8 cellular contexts compared by ENCODE assay signal in the genomic region with DNA sequence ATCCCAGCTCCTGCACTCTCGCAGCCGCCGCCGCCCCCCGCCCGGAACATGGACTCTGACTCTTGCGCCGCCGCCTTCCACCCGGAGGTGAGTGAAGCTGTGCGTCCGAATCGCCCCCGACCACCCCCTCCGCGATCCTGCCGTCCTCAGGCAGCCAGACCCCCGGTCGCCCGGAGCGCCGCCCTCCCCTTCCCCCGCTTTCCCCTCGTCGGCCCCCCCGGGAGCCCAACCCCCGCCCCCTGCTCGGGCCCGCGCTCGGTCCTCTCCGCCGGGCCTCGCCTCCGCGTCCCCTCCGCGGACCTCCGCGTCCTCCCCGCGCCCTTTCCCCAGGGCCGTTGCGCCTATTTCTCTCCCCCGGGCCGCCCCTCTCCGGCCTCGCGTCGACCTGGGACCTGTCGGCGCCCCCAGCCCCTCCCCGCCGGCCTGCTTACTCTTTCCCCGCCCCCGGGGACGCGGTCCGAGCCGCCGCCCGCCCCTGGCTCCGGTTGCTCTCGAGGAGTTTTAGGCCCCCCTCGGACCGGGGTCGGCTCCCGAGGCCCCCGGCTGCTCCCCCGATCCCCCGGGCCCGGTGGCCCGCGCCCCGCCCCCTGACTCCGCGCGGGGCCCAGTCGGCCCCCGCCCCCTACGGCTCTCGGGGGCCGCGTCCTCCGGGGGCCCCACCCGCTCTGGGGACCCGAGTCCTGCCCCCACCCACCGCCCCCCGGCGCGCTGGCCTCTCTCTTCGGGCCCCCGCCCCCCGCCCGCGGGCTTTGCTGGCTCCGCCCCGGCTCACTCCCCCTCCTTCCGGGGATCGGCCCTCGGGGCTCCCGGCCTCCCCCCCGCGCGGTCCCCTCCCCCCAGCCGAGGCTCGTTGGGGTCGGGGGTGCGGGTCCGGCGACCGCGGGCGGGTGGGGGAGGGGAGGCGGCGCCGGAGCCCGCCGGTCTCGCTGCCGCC. TPM values are rescaled to one million over a fixed set of nuclear protein-coding genes. Genes with fewer than 3 reads are reported as not detected.
DNase-seq lines count a peak whose midpoint lies in the region; ATAC-seq and TF ChIP-seq lines count a peak whose summit lies in the region.

No MANE protein-coding gene starts in this region.

- H3K4me1 Mint-ChIP-seq in activated T-helper 2 cell treated with anti-CD3 and anti-CD28 coated beads, Interferon-gamma antibody, Interleukin-2, Interleukin-4, amounts not matched to agents 10 μg/mL and 5 μg/mL and 100 μg/mL, durations not matched to agents 14 hours and 24 hours and 36 hours (ENCODE audit: low read depth), result peaks cover 14% of the 10 kb centered on the region

- H3K27me3 Mint-ChIP-seq in activated T-helper 2 cell treated with anti-CD3 and anti-CD28 coated beads, Interferon-gamma antibody, Interleukin-2, Interleukin-4, amounts not matched to agents 10 μg/mL and 5 μg/mL and 100 μg/mL, durations not matched to agents 14 hours and 24 hours and 36 hours (ENCODE audit: low read depth), result peaks cover 5% of the 10 kb centered on the region

- H2AFZ ChIP-seq in neural cell (ENCODE audit: low read depth, low read length), result no peak overlapping the region

- no peaks in the 10 kb centered on the region for H3K9me3 Mint-ChIP-seq in activated T-helper 2 cell treated with anti-CD3 and anti-CD28 coated beads, Interferon-gamma antibody, Interleukin-2, Interleukin-4, amounts not matched to agents 10 μg/mL and 5 μg/mL and 100 μg/mL, durations not matched to agents 14 hours and 24 hours and 36 hours

- intact Hi-C loops in activated T-helper 2 cell treated with anti-CD3 and anti-CD28 coated beads, Interferon-gamma antibody, Interleukin-2, Interleukin-4, amounts not matched to agents 10 μg/mL and 5 μg/mL and 100 μg/mL, durations not matched to agents 14 hours and 24 hours and 36 hours (cut with micrococcal nuclease), result no loop called here

- DNase-seq in M059J (ENCODE audit: low read depth), result peak; percentile 40
- peak; percentile 41 for DNase-seq in activated T-helper 2 cell treated with anti-CD3 and anti-CD28 coated beads, Interferon-gamma antibody, Interleukin-2, Interleukin-4, amounts not matched to agents 10 μg/mL and 5 μg/mL and 100 μg/mL, durations not matched to agents 14 hours and 24 hours and 36 hours (ENCODE audit: low spot score)
- no peak for DNase-seq in fibroblast of the aortic adventitia (ENCODE audit: low read depth)

- H3K27ac ChIP-seq in DOHH2 (ENCODE audit: low read depth, low read length) (peak overlapping the region; percentile 32; the same call in 1 of the 2 replicates), neural cell (ENCODE audit: low read length) (peak overlapping the region; percentile 56)

- H3K4me2 ChIP-seq in DOHH2 (ENCODE audit: low read length) (peak overlapping the region; percentile 69), neural cell (ENCODE audit: low read length) (no peak overlapping the region)

- H3K36me3 ChIP-seq in DOHH2 (ENCODE audit: control insufficient read depth, low read length) (peaks cover 16% of the 10 kb centered on the region), neural cell (ENCODE audit: insufficient read depth, low read length) (no peaks in the 10 kb centered on the region)

- H3K9me2 ChIP-seq in DOHH2 (replicated peaks; ENCODE audit: control insufficient read depth, low read length), result no peaks in the 10 kb centered on the region
- no peaks in the 10 kb centered on the region for H3K9me2 ChIP-seq in neural cell (ENCODE audit: insufficient read depth, low read length)

- H3K27me3 ChIP-seq in DOHH2 (ENCODE audit: control insufficient read depth, low read length), result peaks cover 5% of the 10 kb centered on the region
- no peaks in the 10 kb centered on the region for H3K27me3 ChIP-seq in neural cell (ENCODE audit: insufficient read depth, low read depth, low read length)

- 0 out of 2 replicates have a peak, but pooled peaks cover 4% of the 10 kb centered on the region for H4K20me1 ChIP-seq in DOHH2 (ENCODE audit: control insufficient read depth, insufficient read depth, low read depth, low read length)
- peaks cover 8% of the 10 kb centered on the region for H4K20me1 ChIP-seq in neural cell (ENCODE audit: insufficient read depth)

- H3K4me3 ChIP-seq in DOHH2 (ENCODE audit: low read length) (peak overlapping the region; percentile 84), fibroblast of the aortic adventitia (ENCODE audit: low read depth, low read length) (peak overlapping the region; percentile 81), neural cell (ENCODE audit: low read length) (peak overlapping the region; percentile 75)

- TF ChIP-seq CTCF in DOHH2 (IDR thresholded peaks at IDR 0.05; ENCODE audit: low read depth, low read length, poor library complexity, severe bottlenecking) (no peak), fibroblast of the aortic adventitia (IDR thresholded peaks at IDR 0.05; ENCODE audit: insufficient read depth, low read length) (no peak), neural cell (IDR thresholded peaks at IDR 0.05; ENCODE audit: poor library complexity, severe bottlenecking) (no peak)

- ATAC-seq in GM21381 (IDR thresholded peaks at IDR 0.05; ENCODE audit: unreplicated experiment) (no peak), HG03439 (IDR thresholded peaks at IDR 0.05; ENCODE audit: unreplicated experiment) (no peak), HG03025 (IDR thresholded peaks at IDR 0.05; ENCODE audit: low FRiP score, unreplicated experiment) (no peak)

- TF ChIP-seq RAD21 in neural cell (conservative IDR thresholded peaks at IDR 0.05), result no peak

- peaks cover 23% of the 10 kb centered on the region for H3K36me3 Mint-ChIP-seq in activated T-helper 2 cell treated with anti-CD3 and anti-CD28 coated beads, Interferon-gamma antibody, Interleukin-2, Interleukin-4, amounts not matched to agents 10 μg/mL and 5 μg/mL and 100 μg/mL, durations not matched to agents 14 hours and 24 hours and 36 hours (ENCODE audit: low read depth)

- peak overlapping the region; percentile 68 for H3K4me3 Mint-ChIP-seq in activated T-helper 2 cell treated with anti-CD3 and anti-CD28 coated beads, Interferon-gamma antibody, Interleukin-2, Interleukin-4, amounts not matched to agents 10 μg/mL and 5 μg/mL and 100 μg/mL, durations not matched to agents 14 hours and 24 hours and 36 hours (ENCODE audit: low read depth)

- H3K79me2 ChIP-seq in DOHH2 (ENCODE audit: control insufficient read depth, low read length), result peaks cover 36% of the 10 kb centered on the region
- H3K79me2 ChIP-seq in neural cell (replicated peaks; ENCODE audit: insufficient read depth, low read length), result peaks cover 19% of the 10 kb centered on the region

- H3F3A ChIP-seq in DOHH2 (ENCODE audit: control insufficient read depth, insufficient read depth) (peaks cover 2% of the 10 kb centered on the region; the same call in 1 of the 2 replicates), neural cell (ENCODE audit: insufficient read depth, low read length, poor library complexity, severe bottlenecking) (no peaks in the 10 kb centered on the region)

- H3K9ac ChIP-seq in neural cell (ENCODE audit: low read length), result peak overlapping the region; percentile 84

- no peak for TF ChIP-seq EP300 in neural cell (conservative IDR thresholded peaks at IDR 0.05; ENCODE audit: poor library complexity, severe bottlenecking)

- H3K27ac Mint-ChIP-seq in activated T-helper 2 cell treated with anti-CD3 and anti-CD28 coated beads, Interferon-gamma antibody, Interleukin-2, Interleukin-4, amounts not matched to agents 10 μg/mL and 5 μg/mL and 100 μg/mL, durations not matched to agents 14 hours and 24 hours and 36 hours, result no peak overlapping the region

- peaks cover 16% of the 10 kb centered on the region for H3K4me1 ChIP-seq in DOHH2 (ENCODE audit: control insufficient read depth, low read length)

- H3K9me3 ChIP-seq in DOHH2 (ENCODE audit: control insufficient read depth, insufficient read depth, low read length) (no peaks in the 10 kb centered on the region), neural cell (ENCODE audit: low read length) (no peaks in the 10 kb centered on the region)

TF ChIP-seq in neural cell, 6 proteins besides CTCF, POLR2A, EP300 and RAD21 (continues in another document):
- TF ChIP-seq POLR2AphosphoS5 (IDR thresholded peaks at IDR 0.05), result no peak
- no peak for TF ChIP-seq TAF1 (IDR thresholded peaks at IDR 0.05; ENCODE audit: low read depth)

RNA-seq across cellular contexts. Expression of a gene that starts 0.8 kb away (rescaled TPM):
- 14.4 and 22.3 TPM in 2 replicates for total RNA-seq in M059J (2014; rRNA removed; shearing (Covaris generic))
- 19.7 and 20.4 TPM in 2 replicates for total RNA-seq in activated T-helper 2 cell treated with anti-CD3 and anti-CD28 coated beads, Interferon-gamma antibody, Interleukin-2, Interleukin-4, amounts not matched to agents 10 μg/mL and 5 μg/mL and 100 μg/mL, durations not matched to agents 14 hours and 24 hours and 36 hours
- total RNA-seq in fibroblast of the aortic adventitia (ENCODE audit: low replicate concordance), result 14.7 and 24.3 TPM in 2 replicates
- 11.0 and 12.9 TPM in 2 replicates for polyA plus RNA-seq in neural cell
- 18.5 and 20.5 TPM in 2 replicates for polyA minus RNA-seq in neural cell

RNA-seq across cellular contexts. Expression of a gene that starts 10.4 kb away (rescaled TPM):
- 16.9 and 28.8 TPM in 2 replicates for total RNA-seq in M059J (2014; rRNA removed; shearing (Covaris generic))
- total RNA-seq in activated T-helper 2 cell treated with anti-CD3 and anti-CD28 coated beads, Interferon-gamma antibody, Interleukin-2, Interleukin-4, amounts not matched to agents 10 μg/mL and 5 μg/mL and 100 μg/mL, durations not matched to agents 14 hours and 24 hours and 36 hours, result 23.2 and 24.1 TPM in 2 replicates
- total RNA-seq in fibroblast of the aortic adventitia (ENCODE audit: low replicate concordance), result 9.2 and 11.3 TPM in 2 replicates
- polyA plus RNA-seq in neural cell, result 51.5 and 67.0 TPM in 2 replicates
- 35.1 and 36.1 TPM in 2 replicates for polyA minus RNA-seq in neural cell

RNA-seq across cellular contexts. Expression of a gene that starts 11.6 kb away (rescaled TPM):
- 14.4 and 32.2 TPM in 2 replicates for total RNA-seq in M059J (2014; rRNA removed; shearing (Covaris generic))
- 21.3 and 22.6 TPM in 2 replicates for total RNA-seq in activated T-helper 2 cell treated with anti-CD3 and anti-CD28 coated beads, Interferon-gamma antibody, Interleukin-2, Interleukin-4, amounts not matched to agents 10 μg/mL and 5 μg/mL and 100 μg/mL, durations not matched to agents 14 hours and 24 hours and 36 hours
- 40.8 and 78.4 TPM in 2 replicates for total RNA-seq in fibroblast of the aortic adventitia (ENCODE audit: low replicate concordance)
- polyA plus RNA-seq in neural cell, result 8.4 and 8.7 TPM in 2 replicates
- 13.4 and 13.6 TPM in 2 replicates for polyA minus RNA-seq in neural cell

RNA-seq across cellular contexts. Expression of a gene that starts 34.5 kb away (rescaled TPM):
- total RNA-seq in M059J (2014; rRNA removed; shearing (Covaris generic)), result 5.8 and 20.0 TPM in 2 replicates
- total RNA-seq in activated T-helper 2 cell treated with anti-CD3 and anti-CD28 coated beads, Interferon-gamma antibody, Interleukin-2, Interleukin-4, amounts not matched to agents 10 μg/mL and 5 μg/mL and 100 μg/mL, durations not matched to agents 14 hours and 24 hours and 36 hours, result 26.3 and 28.0 TPM in 2 replicates
- total RNA-seq in fibroblast of the aortic adventitia (ENCODE audit: low replicate concordance), result 7.7 and 26.4 TPM in 2 replicates
- 38.7 and 48.2 TPM in 2 replicates for polyA plus RNA-seq in neural cell
- 31.2 and 31.4 TPM in 2 replicates for polyA minus RNA-seq in neural cell

RNA-seq across cellular contexts. Expression of a gene that starts 59.2 kb away (rescaled TPM):
- total RNA-seq in M059J (2014; rRNA removed; shearing (Covaris generic)), result 0.27 TPM in 1 of 2 replicates, not detected in the other
- not detected in 2 replicates for total RNA-seq in activated T-helper 2 cell treated with anti-CD3 and anti-CD28 coated beads, Interferon-gamma antibody, Interleukin-2, Interleukin-4, amounts not matched to agents 10 μg/mL and 5 μg/mL and 100 μg/mL, durations not matched to agents 14 hours and 24 hours and 36 hours
- total RNA-seq in fibroblast of the aortic adventitia (ENCODE audit: low replicate concordance), result not detected in 2 replicates
- not detected in 2 replicates for polyA plus RNA-seq in neural cell
- not detected in 2 replicates for polyA minus RNA-seq in neural cell
